ENCODE assay signal across 18 cellular contexts in genomic region chr2:172296267-172297046, GRCh38.
DNase-seq lines count a peak whose midpoint lies in the region; TF ChIP-seq lines count a peak whose summit lies in the region.
"Had no signal": no experiment of that assay in that cellular context is flagged by ENCODE, and none has a peak within 500 bp of the region (broad histone marks: within the 10 kb centered on the region; RNA-seq: fewer than 3 reads in every experiment).

No MANE protein-coding gene starts in this region.

- no peak overlapping the region for H3K27ac ChIP-seq in HEK293 (ENCODE audit: extremely low read depth, low read depth, low read length)
- H3K27ac ChIP-seq in mammary epithelial cell (ENCODE audit: insufficient read depth, low read depth, low read length), result no peak overlapping the region
- H3K27ac ChIP-seq: 22Rv1, PC-9, SK-N-MC had no signal

- DNase-seq in DMS153 treated with DMSO at 0.1 percent for 48 hours (lab: John Stamatoyannopoulos, UW; ENCODE audit: unreplicated experiment) (peak; percentile 12), DMS153 (lab: John Stamatoyannopoulos, UW) (no peak), mammary epithelial cell (peak; percentile 20), iPS DF 19.7 (ENCODE audit: low read depth, low spot score) (peak; percentile 40), COLO668 (lab: John Stamatoyannopoulos, UW; ENCODE audit: unreplicated experiment) (no peak), DMS 273 (lab: John Stamatoyannopoulos, UW; ENCODE audit: unreplicated experiment) (no peak), LoVo (ENCODE audit: low spot score) (no peak)
- DNase-seq: CD8-positive, alpha-beta memory T cell; KG1; MG63; NCI-H1092; NCI-H146; NCI-H226; NCI-H526 treated with DMSO at 0.1 percent for 48 hours had no signal

- H3K4me3 ChIP-seq in HEK293 (ENCODE audit: low read depth, low read length) (no peak overlapping the region), mammary epithelial cell (replicated peaks in 1 of 3; ENCODE audit: insufficient read depth in 1 of 3, low read depth in 2 of 3, low read length in 3 of 3) (no peak overlapping the region)
- H3K4me3 ChIP-seq: MG63, PC-9, SK-N-MC had no signal

- TF ChIP-seq CTCF in HEK293 (tag by site-specific recombination; IDR thresholded peaks at IDR 0.05) (no peak), mammary epithelial cell (conservative IDR thresholded peaks at IDR 0.05 in 1 of 2, IDR thresholded peaks at IDR 0.05 in 1 of 2; ENCODE audit: extremely low read depth in 1 of 2, insufficient read depth in 1 of 2, low read depth in 1 of 2, low read length in 2 of 2) (no peak)

- dilution Hi-C loops in mammary epithelial cell (cut with HindIII; ENCODE audit: low sequenced_read_pairs), result no loop called here

- no TSS peak for BruUV-seq in mammary epithelial cell (replicated peaks; lab: Mats Ljungman, UMichigan)

- H4K20me1 ChIP-seq in mammary epithelial cell (ENCODE audit: insufficient read depth, low read length), result no peaks in the 10 kb centered on the region

- CTCF ChIA-PET in HEK293 (lab: Yijun Ruan, JAX), result no interaction called here
- CTCF ChIA-PET in mammary epithelial cell (lab: Charles Lee; ENCODE audit: low non-redundant PET), result no interaction called here

- H2AFZ ChIP-seq in mammary epithelial cell (ENCODE audit: low read depth, low read length), result no peak overlapping the region
- H2AFZ ChIP-seq: PC-9 had no signal

- no peak overlapping the region for H3K9ac ChIP-seq in mammary epithelial cell (ENCODE audit: insufficient read depth, low read length)

- intact Hi-C loops in mammary epithelial cell (cut with micrococcal nuclease), result no loop called here

- H3K36me3 ChIP-seq in HEK293 (ENCODE audit: control insufficient read depth in 2 of 2, insufficient read depth in 1 of 2, low read length in 2 of 2) (no peaks in the 10 kb centered on the region), mammary epithelial cell (ENCODE audit: insufficient read depth, low read length) (no peaks in the 10 kb centered on the region)
- H3K36me3 ChIP-seq: MG63 had no signal

- POLR2A ChIA-PET in HEK293 (lab: Yijun Ruan, JAX), result no interaction called here

- H3K9me3 ChIP-seq in HEK293 (ENCODE audit: control insufficient read depth, insufficient read depth, low read depth, low read length) (no peaks in the 10 kb centered on the region), mammary epithelial cell (replicated peaks; ENCODE audit: insufficient read depth, low read length) (no peaks in the 10 kb centered on the region)
- H3K9me3 ChIP-seq: MG63 had no signal

- 65% methylated on average over 6 of the region's 6 CpGs for WGBS in mammary epithelial cell (ENCODE audit: low coverage, missing lambda C conversion rate)

- H3K79me2 ChIP-seq in mammary epithelial cell (ENCODE audit: insufficient read depth, low read length), result no peaks in the 10 kb centered on the region

- in situ Hi-C loops in mammary epithelial cell (cut with MboI; ENCODE audit: low sequenced_read_pairs in 2 of 2), result no loop called here

- H3K4me1 ChIP-seq in HEK293 (ENCODE audit: control insufficient read depth, insufficient read depth, low read length), result peaks cover 5% of the 10 kb centered on the region; the same call in 1 of the 2 replicates
- peaks cover 18% of the 10 kb centered on the region for H3K4me1 ChIP-seq in mammary epithelial cell (ENCODE audit: insufficient read depth, low read length)

- H3K27me3 ChIP-seq in mammary epithelial cell (ENCODE audit: insufficient read depth, low read length), result no peaks in the 10 kb centered on the region
- H3K27me3 ChIP-seq: MG63 had no signal

- H3K4me2 ChIP-seq in mammary epithelial cell (ENCODE audit: insufficient read depth, low read depth, low read length), result no peak overlapping the region
- H3K4me2 ChIP-seq: PC-9 had no signal

TF ChIP-seq in HEK293, 187 proteins besides CTCF, POLR2A, EP300 and RAD21:
- TF ChIP-seq, protein P1, sequence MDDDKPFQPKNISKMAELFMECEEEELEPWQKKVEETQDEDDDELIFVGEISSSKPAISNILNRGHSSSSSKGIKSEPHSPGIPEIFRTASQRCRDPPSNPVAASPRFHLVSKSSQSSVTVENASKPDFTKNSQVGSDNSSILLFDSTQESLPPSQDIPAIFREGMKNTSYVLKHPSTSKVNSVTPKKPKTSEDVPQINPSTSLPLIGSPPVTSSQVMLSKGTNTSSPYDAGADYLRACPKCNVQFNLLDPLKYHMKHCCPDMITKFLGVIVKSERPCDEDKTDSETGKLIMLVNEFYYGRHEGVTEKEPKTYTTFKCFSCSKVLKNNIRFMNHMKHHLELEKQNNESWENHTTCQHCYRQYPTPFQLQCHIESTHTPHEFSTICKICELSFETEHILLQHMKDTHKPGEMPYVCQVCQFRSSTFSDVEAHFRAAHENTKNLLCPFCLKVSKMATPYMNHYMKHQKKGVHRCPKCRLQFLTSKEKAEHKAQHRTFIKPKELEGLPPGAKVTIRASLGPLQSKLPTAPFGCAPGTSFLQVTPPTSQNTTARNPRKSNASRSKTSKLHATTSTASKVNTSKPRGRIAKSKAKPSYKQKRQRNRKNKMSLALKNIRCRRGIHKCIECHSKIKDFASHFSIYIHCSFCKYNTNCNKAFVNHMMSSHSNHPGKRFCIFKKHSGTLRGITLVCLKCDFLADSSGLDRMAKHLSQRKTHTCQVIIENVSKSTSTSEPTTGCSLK (tag by site-specific recombination; IDR thresholded peaks at IDR 0.05), result no peak
- 0 out of 2 replicates have a peak, but pooled peaks have one; percentile 25 for TF ChIP-seq TRIM28 (IDR thresholded peaks at IDR 0.05; ENCODE audit: borderline replicate concordance, low read length)

Comparison
In these comparisons a context has a peak if more than half of its experiments do, and no peak if none do; other contexts are left out.
1. DNase-seq: peak in DMS153 treated with DMSO at 0.1 percent for 48 hours (single experiment), mammary epithelial cell (single experiment) and iPS DF 19.7 (single experiment); none in DMS153 (single experiment), COLO668 (single experiment), DMS 273 (single experiment) and LoVo (single experiment).